ENCODE assay signal across 8 cellular contexts in genomic region chr21:29024474-29025327, GRCh38. TPM values are rescaled to one million over a fixed set of nuclear protein-coding genes. Genes with fewer than 3 reads are reported as not detected.
DNase-seq lines count a peak whose midpoint lies in the region; ATAC-seq and TF ChIP-seq lines count a peak whose summit lies in the region.

TSS of gene USP16 (plus strand) at chr21:29024668. CDS start at chr21:29027914, 3,246 bp downstream.

- H3K79me2 ChIP-seq in DOHH2 (ENCODE audit: control insufficient read depth, low read length) (peaks cover 54% of the 10 kb centered on the region), GM23338 (replicated peaks; ENCODE audit: insufficient read depth) (peaks cover 49% of the 10 kb centered on the region)

- H3K4me3 Mint-ChIP-seq in GM23338 (peak within 1 kb of the TSS; percentile 97), naive B cell (peak within 1 kb of the TSS; percentile 91 to 100 (median 98))
- peak within 1 kb of the TSS; percentile 89 for H3K4me3 Mint-ChIP-seq in stimulated activated memory B cell treated with anti-CD40 and anti-IgM and Interleukin-4, amounts not matched to agents 10 μg/mL and 1 μg/mL and 100 μg/mL, for 72 hours

- H3K4me3 ChIP-seq in DOHH2 (ENCODE audit: low read length) (peak within 1 kb of the TSS; percentile 89), GM23338 (peak within 1 kb of the TSS; percentile 90)

- H3K4me1 ChIP-seq in DOHH2 (ENCODE audit: control insufficient read depth, low read length) (peaks cover 28% of the 10 kb centered on the region), GM23338 (ENCODE audit: insufficient read depth) (peaks cover 12% of the 10 kb centered on the region; the same call in 1 of the 2 replicates)

- H3K9me3 Mint-ChIP-seq in GM23338 (no peaks in the 10 kb centered on the region), naive B cell (no peaks in the 10 kb centered on the region)
- H3K9me3 Mint-ChIP-seq in stimulated activated memory B cell treated with anti-CD40 and anti-IgM and Interleukin-4, amounts not matched to agents 10 μg/mL and 1 μg/mL and 100 μg/mL, for 72 hours, result no peaks in the 10 kb centered on the region

- H3K36me3 Mint-ChIP-seq in GM23338 (ENCODE audit: low read depth) (peaks cover 15% of the 10 kb centered on the region; the same call in 2 of the 3 replicates), naive B cell (peaks cover 0 to 5% of the 10 kb centered on the region in 2 donors)
- H3K36me3 Mint-ChIP-seq in stimulated activated memory B cell treated with anti-CD40 and anti-IgM and Interleukin-4, amounts not matched to agents 10 μg/mL and 1 μg/mL and 100 μg/mL, for 72 hours, result no peaks in the 10 kb centered on the region

- H3K27ac ChIP-seq in DOHH2 (ENCODE audit: low read depth, low read length) (peak within 1 kb of the TSS; percentile 73), GM23338 (ENCODE audit: low read depth) (peak within 1 kb of the TSS; percentile 93)

- peak within 1 kb of the TSS; percentile 99 for H3K27ac Mint-ChIP-seq in GM23338
- peak within 1 kb of the TSS; percentile 98 to 100 (median 99) for H3K27ac Mint-ChIP-seq in naive B cell
- peak within 1 kb of the TSS; percentile 94 for H3K27ac Mint-ChIP-seq in stimulated activated memory B cell treated with anti-CD40 and anti-IgM and Interleukin-4, amounts not matched to agents 10 μg/mL and 1 μg/mL and 100 μg/mL, for 72 hours

- H3K4me2 ChIP-seq in DOHH2 (ENCODE audit: low read length), result peak within 1 kb of the TSS; percentile 85
- H3K4me2 ChIP-seq in GM23338, result peak within 1 kb of the TSS; percentile 95

- no peak for TF ChIP-seq CTCF in DOHH2 (IDR thresholded peaks at IDR 0.05; ENCODE audit: low read depth, low read length, poor library complexity, severe bottlenecking)
- TF ChIP-seq CTCF in GM23338 (conservative IDR thresholded peaks at IDR 0.05; ENCODE audit: low read depth in 2 of 2), result no peak

- peaks cover 17% of the 10 kb centered on the region for H3F3A ChIP-seq in DOHH2 (ENCODE audit: control insufficient read depth, insufficient read depth)
- no peaks in the 10 kb centered on the region; the same call in 1 of the 2 replicates for H3F3A ChIP-seq in GM23338 (replicated peaks; ENCODE audit: low read depth)

- H3K9me3 ChIP-seq in DOHH2 (ENCODE audit: control insufficient read depth, insufficient read depth, low read length), result no peaks in the 10 kb centered on the region

- DNase-seq in GM23338 (ENCODE audit: low spot score) (peak; percentile 97), LHCN-M2 (ENCODE audit: low read depth) (peak; percentile 99), RPMI8226 (peak; percentile 98), fibroblast of gingiva (ENCODE audit: low read depth) (peak; percentile 100), naive B cell (peak; percentile 95)
- DNase-seq in activated T-helper 1 cell treated with anti-CD3 and anti-CD28 coated beads, Interleukin-2, amount 50 U/mL, for 16 hours (ENCODE audit: low read depth in 1 of 2, low spot score in 1 of 2), result peak; percentile 85 to 88

- ATAC-seq in GM23338 (peak; percentile 98), naive B cell (ENCODE audit: low read depth in 2 of 2) (peak; percentile 88 to 90)
- ATAC-seq in stimulated activated memory B cell treated with anti-CD40 and anti-IgM and Interleukin-4, amounts not matched to agents 10 μg/mL and 1 μg/mL and 100 μg/mL, for 72 hours, result peak; percentile 99

- no peaks in the 10 kb centered on the region for H4K20me1 ChIP-seq in DOHH2 (ENCODE audit: control insufficient read depth, insufficient read depth, low read depth, low read length)
- H4K20me1 ChIP-seq in GM23338 (replicated peaks; ENCODE audit: insufficient read depth), result 0 out of 2 replicates have a peak, but pooled peaks cover 2% of the 10 kb centered on the region

- no peaks in the 10 kb centered on the region for H3K27me3 ChIP-seq in DOHH2 (ENCODE audit: control insufficient read depth, low read length)
- no peaks in the 10 kb centered on the region for H3K27me3 ChIP-seq in GM23338 (ENCODE audit: insufficient read depth)

- peak within 1 kb of the TSS; percentile 57; the same call in 1 of the 2 replicates for H2AFZ ChIP-seq in GM23338

- H3K9me2 ChIP-seq in DOHH2 (replicated peaks; ENCODE audit: control insufficient read depth, low read length), result no peaks in the 10 kb centered on the region
- H3K9me2 ChIP-seq in GM23338 (ENCODE audit: insufficient read depth), result no peaks in the 10 kb centered on the region

- H3K4me1 Mint-ChIP-seq in GM23338, result peaks cover 2% of the 10 kb centered on the region; the same call in 2 of the 3 replicates
- peaks cover 20 to 39% (median 22%) of the 10 kb centered on the region in 3 donors for H3K4me1 Mint-ChIP-seq in naive B cell
- H3K4me1 Mint-ChIP-seq in stimulated activated memory B cell treated with anti-CD40 and anti-IgM and Interleukin-4, amounts not matched to agents 10 μg/mL and 1 μg/mL and 100 μg/mL, for 72 hours, result peaks cover 24% of the 10 kb centered on the region

- H3K27me3 Mint-ChIP-seq in GM23338 (ENCODE audit: insufficient read depth, low read depth, poor library complexity) (peaks cover 2% of the 10 kb centered on the region), naive B cell (no peaks in the 10 kb centered on the region)
- H3K27me3 Mint-ChIP-seq in stimulated activated memory B cell treated with anti-CD40 and anti-IgM and Interleukin-4, amounts not matched to agents 10 μg/mL and 1 μg/mL and 100 μg/mL, for 72 hours, result no peaks in the 10 kb centered on the region

- H3K36me3 ChIP-seq in DOHH2 (ENCODE audit: control insufficient read depth, low read length), result peaks cover 16% of the 10 kb centered on the region
- H3K36me3 ChIP-seq in GM23338 (ENCODE audit: insufficient read depth), result no peaks in the 10 kb centered on the region; the same call in 1 of the 2 replicates

TF ChIP-seq in GM23338, 12 proteins besides CTCF, POLR2A, EP300 and RAD21 (continues in another document):
- TF ChIP-seq CREB1 (CRISPR knock-in tag; IDR thresholded peaks at IDR 0.05; ENCODE audit: low read depth), result peak; percentile 94
- TF ChIP-seq NANOG (IDR thresholded peaks at IDR 0.05; ENCODE audit: borderline replicate concordance), result no peak
- TF ChIP-seq, protein P1, sequence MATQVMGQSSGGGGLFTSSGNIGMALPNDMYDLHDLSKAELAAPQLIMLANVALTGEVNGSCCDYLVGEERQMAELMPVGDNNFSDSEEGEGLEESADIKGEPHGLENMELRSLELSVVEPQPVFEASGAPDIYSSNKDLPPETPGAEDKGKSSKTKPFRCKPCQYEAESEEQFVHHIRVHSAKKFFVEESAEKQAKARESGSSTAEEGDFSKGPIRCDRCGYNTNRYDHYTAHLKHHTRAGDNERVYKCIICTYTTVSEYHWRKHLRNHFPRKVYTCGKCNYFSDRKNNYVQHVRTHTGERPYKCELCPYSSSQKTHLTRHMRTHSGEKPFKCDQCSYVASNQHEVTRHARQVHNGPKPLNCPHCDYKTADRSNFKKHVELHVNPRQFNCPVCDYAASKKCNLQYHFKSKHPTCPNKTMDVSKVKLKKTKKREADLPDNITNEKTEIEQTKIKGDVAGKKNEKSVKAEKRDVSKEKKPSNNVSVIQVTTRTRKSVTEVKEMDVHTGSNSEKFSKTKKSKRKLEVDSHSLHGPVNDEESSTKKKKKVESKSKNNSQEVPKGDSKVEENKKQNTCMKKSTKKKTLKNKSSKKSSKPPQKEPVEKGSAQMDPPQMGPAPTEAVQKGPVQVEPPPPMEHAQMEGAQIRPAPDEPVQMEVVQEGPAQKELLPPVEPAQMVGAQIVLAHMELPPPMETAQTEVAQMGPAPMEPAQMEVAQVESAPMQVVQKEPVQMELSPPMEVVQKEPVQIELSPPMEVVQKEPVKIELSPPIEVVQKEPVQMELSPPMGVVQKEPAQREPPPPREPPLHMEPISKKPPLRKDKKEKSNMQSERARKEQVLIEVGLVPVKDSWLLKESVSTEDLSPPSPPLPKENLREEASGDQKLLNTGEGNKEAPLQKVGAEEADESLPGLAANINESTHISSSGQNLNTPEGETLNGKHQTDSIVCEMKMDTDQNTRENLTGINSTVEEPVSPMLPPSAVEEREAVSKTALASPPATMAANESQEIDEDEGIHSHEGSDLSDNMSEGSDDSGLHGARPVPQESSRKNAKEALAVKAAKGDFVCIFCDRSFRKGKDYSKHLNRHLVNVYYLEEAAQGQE (IDR thresholded peaks at IDR 0.05; ENCODE audit: unreplicated experiment), result no peak
- TF ChIP-seq STAT1 (IDR thresholded peaks at IDR 0.05; ENCODE audit: unreplicated experiment), result no peak
- no peak for TF ChIP-seq EZH2phosphoT487 (IDR thresholded peaks at IDR 0.05; ENCODE audit: unreplicated experiment)
- TF ChIP-seq ZNF331 (CRISPR knock-in tag; IDR thresholded peaks at IDR 0.05; ENCODE audit: low read depth), result no peak
- no peak for TF ChIP-seq ZNF114 (CRISPR knock-in tag; IDR thresholded peaks at IDR 0.05)
- peak; percentile 54 for TF ChIP-seq POLR2AphosphoS5 (IDR thresholded peaks at IDR 0.05; ENCODE audit: low read depth)
- TF ChIP-seq, protein P2, sequence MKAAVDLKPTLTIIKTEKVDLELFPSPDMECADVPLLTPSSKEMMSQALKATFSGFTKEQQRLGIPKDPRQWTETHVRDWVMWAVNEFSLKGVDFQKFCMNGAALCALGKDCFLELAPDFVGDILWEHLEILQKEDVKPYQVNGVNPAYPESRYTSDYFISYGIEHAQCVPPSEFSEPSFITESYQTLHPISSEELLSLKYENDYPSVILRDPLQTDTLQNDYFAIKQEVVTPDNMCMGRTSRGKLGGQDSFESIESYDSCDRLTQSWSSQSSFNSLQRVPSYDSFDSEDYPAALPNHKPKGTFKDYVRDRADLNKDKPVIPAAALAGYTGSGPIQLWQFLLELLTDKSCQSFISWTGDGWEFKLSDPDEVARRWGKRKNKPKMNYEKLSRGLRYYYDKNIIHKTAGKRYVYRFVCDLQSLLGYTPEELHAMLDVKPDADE (IDR thresholded peaks at IDR 0.05), result peak; percentile 81

RNA-seq across cellular contexts. Expression of gene USP16, which starts in this region (rescaled TPM):
- total RNA-seq in GM23338 (2014; rRNA removed; shearing (Covaris generic)), result 19.7 TPM in 2 replicates
- polyA plus RNA-seq in GM23338 (2016; fragmentation: Nextera tagmentation; extraction: Ambion mirVana) (61.5 and 70.4 TPM in 2 replicates), naive B cell (ENCODE audit: low read depth in 6 of 6) (10 to 100 TPM; 18.2 to 31.9 (median 23.0) TPM)
- 40.4 and 41.1 TPM in 2 replicates for total RNA-seq in LHCN-M2 (2014; rRNA removed)
- polyA plus RNA-seq in LHCN-M2 (2012), result 14.3 TPM

Comparison
In these comparisons a context has a peak if more than half of its experiments do, and no peak if none do; other contexts are left out.
1. Peak in every context shown above with its lines: DNase-seq, ATAC-seq, H3K4me3 ChIP-seq and H3K27ac ChIP-seq.